Comparison of ENCODE assay signal across 8 cellular contexts in the genomic region with DNA sequence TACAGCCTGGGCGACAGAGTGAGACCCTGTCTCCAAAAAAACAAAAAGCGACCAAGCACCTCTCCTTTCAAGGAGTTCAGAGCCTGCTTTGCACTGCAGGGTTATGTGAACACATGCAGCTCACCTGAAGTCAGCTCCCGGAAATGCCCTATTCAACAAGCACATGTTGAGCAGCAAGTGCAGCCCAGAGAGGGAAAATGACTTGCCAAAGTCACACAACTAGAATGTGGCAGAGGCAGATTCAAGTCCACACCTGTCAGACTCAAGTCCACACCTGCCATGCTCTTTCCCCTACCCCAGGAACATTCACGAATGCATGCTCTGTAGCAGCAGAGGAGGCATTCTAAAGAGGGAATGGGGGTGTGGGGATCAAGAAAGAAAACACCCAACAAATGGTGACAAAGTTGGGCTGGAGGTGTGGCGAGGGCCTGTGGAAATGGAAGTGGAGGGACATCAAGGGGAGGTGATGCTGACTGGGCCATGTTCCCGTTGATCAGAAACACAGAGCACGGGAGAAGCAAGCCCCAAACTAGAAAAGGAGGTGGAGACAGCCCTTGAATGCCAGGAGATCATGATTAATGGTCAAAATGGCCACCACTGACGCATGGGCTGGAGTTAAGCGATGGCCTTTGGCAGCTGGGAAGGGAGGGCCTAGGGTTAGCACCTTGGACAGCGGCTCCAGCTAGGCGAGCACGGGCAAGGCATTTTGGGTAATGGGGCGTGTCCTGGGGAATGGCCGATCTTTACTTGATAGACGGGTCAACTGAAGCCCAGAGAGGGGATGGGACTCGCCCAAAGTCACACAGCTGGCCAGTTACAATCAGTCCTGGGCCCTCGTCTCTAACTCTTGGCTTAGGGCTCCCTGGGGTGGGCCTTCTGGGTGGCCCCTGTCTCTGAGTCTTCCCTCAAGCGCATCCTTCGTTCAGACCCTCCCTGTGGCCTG. TPM values are rescaled to one million over a fixed set of nuclear protein-coding genes. Genes with fewer than 3 reads are reported as not detected.
A peak's percentile ranks its signal among the peaks of the same experiment; 100 is the strongest.
DNase-seq lines count a peak whose midpoint lies in the region; ATAC-seq, FAIRE-seq and TF ChIP-seq lines count a peak whose summit lies in the region.

No MANE protein-coding gene starts in this region.

- peak; percentile 97 for FAIRE-seq in bronchial epithelial cell (lab: Jason Lieb, UNC)

- no peak for ATAC-seq in GM21723 (IDR thresholded peaks at IDR 0.05; ENCODE audit: unreplicated experiment)

- no peak overlapping the region for H3K9ac ChIP-seq in neural progenitor cell

- H3K27me3 Mint-ChIP-seq in neural progenitor cell (ENCODE audit: insufficient read depth, low read depth) = peaks cover 31% of the 10 kb centered on the region

- H3K4me3 ChIP-seq in bronchial epithelial cell (ENCODE audit: low read depth, low read length) (no peak overlapping the region), neural progenitor cell (no peak overlapping the region)

- no peaks in the 10 kb centered on the region for H3K79me2 ChIP-seq in neural progenitor cell (ENCODE audit: low read depth)

- peaks cover 19% of the 10 kb centered on the region for H3F3A ChIP-seq in neural progenitor cell (ENCODE audit: low read depth)

- no peak overlapping the region for H3K27ac ChIP-seq in neural progenitor cell

- no peak overlapping the region for H3K4me2 ChIP-seq in neural progenitor cell

- H3K4me3 Mint-ChIP-seq in neural progenitor cell = peak overlapping the region; percentile 30

- DNase-seq in GM19240 (ENCODE audit: insufficient read length, low spot score) (peak; percentile 66), NCI-H460 (ENCODE audit: extremely low read depth, low read depth) (peak; percentile 79), bronchial epithelial cell (ENCODE audit: low read depth) (peak; percentile 50), neural progenitor cell (ENCODE audit: low spot score) (peak; percentile 93), NCI-H345 (lab: John Stamatoyannopoulos, UW) (no peak), DMS153 treated with DMSO at 0.1 percent for 48 hours (lab: John Stamatoyannopoulos, UW; ENCODE audit: unreplicated experiment) (no peak), NCI-H748 treated with DMSO at 0.1 percent for 48 hours (lab: John Stamatoyannopoulos, UW) (no peak)

- peaks cover 15% of the 10 kb centered on the region for H3K4me1 Mint-ChIP-seq in neural progenitor cell

- peaks cover 16% of the 10 kb centered on the region for H4K20me1 ChIP-seq in neural progenitor cell (ENCODE audit: low read depth)

- H3K9me3 Mint-ChIP-seq in neural progenitor cell = no peaks in the 10 kb centered on the region

- peaks cover 14% of the 10 kb centered on the region for H3K4me1 ChIP-seq in neural progenitor cell

- H3K27ac Mint-ChIP-seq in neural progenitor cell = no peak overlapping the region

- TF ChIP-seq CTCF in bronchial epithelial cell (IDR thresholded peaks at IDR 0.05; ENCODE audit: insufficient read depth, low read length, severe bottlenecking) = no peak
- no peak for TF ChIP-seq CTCF in neural progenitor cell (IDR thresholded peaks at IDR 0.05)

- H3K27me3 ChIP-seq in bronchial epithelial cell (ENCODE audit: control insufficient read depth, insufficient read depth, low read length) (peaks cover 9% of the 10 kb centered on the region), neural progenitor cell (peaks cover 33% of the 10 kb centered on the region)

- H3K36me3 Mint-ChIP-seq in neural progenitor cell = no peaks in the 10 kb centered on the region

- H3K36me3 ChIP-seq in bronchial epithelial cell (ENCODE audit: control insufficient read depth, insufficient read depth, low read length) (no peaks in the 10 kb centered on the region), neural progenitor cell (no peaks in the 10 kb centered on the region)

- no peaks in the 10 kb centered on the region for H3K9me3 ChIP-seq in neural progenitor cell (ENCODE audit: low read depth)

- no peak overlapping the region for H2AFZ ChIP-seq in neural progenitor cell (replicated peaks)

RNA-seq across cellular contexts. Expression of gene RAP1GAP, which starts 21.5 kb away (rescaled TPM):
- 0.17 TPM in 1 of 2 replicates, not detected in the other for total RNA-seq in NCI-H460 (2014; rRNA removed; shearing (Covaris generic))
- 1.7 and 2.7 TPM in 2 replicates for polyA plus RNA-seq in NCI-H460 (2014; cell fraction: nucleus; rRNA removed)
- total RNA-seq in bronchial epithelial cell = 1.1 and 2.6 TPM in 2 replicates
- total RNA-seq in neural progenitor cell (ENCODE audit: low replicate concordance) = 2.6 and 3.9 TPM in 2 replicates

Comparison
In these comparisons a context has a peak if more than half of its experiments do, and no peak if none do; other contexts are left out.
1. DNase-seq: peak in GM19240 (single experiment), NCI-H460 (single experiment), bronchial epithelial cell (single experiment) and neural progenitor cell (single experiment); none in NCI-H345 (single experiment), DMS153 treated with DMSO at 0.1 percent for 48 hours (single experiment) and NCI-H748 treated with DMSO at 0.1 percent for 48 hours (single experiment).